ENCODE assay signal across 8 cellular contexts in the genomic region with DNA sequence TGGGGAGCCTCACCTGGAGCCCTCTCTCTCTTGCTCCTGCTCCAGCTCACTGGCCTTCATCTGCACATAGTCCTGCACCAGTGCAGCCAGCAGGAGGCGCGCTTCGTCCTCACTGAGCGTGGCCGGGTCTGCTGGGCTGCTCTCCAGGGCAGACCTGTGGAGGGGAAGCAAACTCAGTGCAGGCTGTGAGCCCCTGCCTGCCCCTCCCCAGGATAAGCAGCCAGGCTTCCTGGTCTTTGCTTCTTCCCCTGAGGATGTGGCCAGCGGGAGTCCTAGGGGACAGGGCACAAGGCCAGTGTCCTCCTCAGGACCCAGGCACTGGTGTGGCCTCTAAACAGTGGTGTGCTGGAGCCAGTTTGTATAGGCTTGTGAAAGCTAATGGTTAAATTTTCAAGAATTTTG. TPM values are rescaled to one million over a fixed set of nuclear protein-coding genes. Genes with fewer than 3 reads are reported as not detected.
A peak's percentile ranks its signal among the peaks of the same experiment; 100 is the strongest.
DNase-seq lines count a peak whose midpoint lies in the region; ATAC-seq, FAIRE-seq and TF ChIP-seq lines count a peak whose summit lies in the region.

No MANE protein-coding gene starts in this region.

- DNase-seq in cardiac muscle cell (ENCODE audit: low read depth in 1 of 2, low spot score in 1 of 2) (peak; percentile 33 to 68), Right ventricle myocardium inferior (ENCODE audit: missing footprints) (no peak), T-helper 17 cell (peak in 2 of 3 donors; percentile 22 to 24), bronchial epithelial cell (ENCODE audit: low read depth) (peak; percentile 14), osteocyte (ENCODE audit: extremely low spot score, unreplicated experiment) (no peak), esophagus muscularis mucosa (ENCODE audit: extremely low spot score) (no peak), lower leg skin (ENCODE audit: low spot score in 2 of 2) (no peak)

- no peak for FAIRE-seq in bronchial epithelial cell (lab: Jason Lieb, UNC)

- no peak for TF ChIP-seq POLR2A in esophagus muscularis mucosa (IDR thresholded peaks at IDR 0.05; ENCODE audit: low read depth)
- no peak for TF ChIP-seq POLR2A in lower leg skin (IDR thresholded peaks at IDR 0.05)

- H3K27ac Mint-ChIP-seq in T-helper 17 cell, result no peak overlapping the region
- H3K27ac Mint-ChIP-seq in osteocyte (ENCODE audit: unreplicated experiment), result no peak overlapping the region

- H3K4me3 ChIP-seq in cardiac muscle cell (no peak overlapping the region), bronchial epithelial cell (ENCODE audit: low read depth, low read length) (no peak overlapping the region), esophagus muscularis mucosa (no peak overlapping the region), lower leg skin (ENCODE audit: low read depth, poor library complexity, severe bottlenecking) (no peak overlapping the region)

- H3K36me3 Mint-ChIP-seq in T-helper 17 cell (ENCODE audit: low read depth), result peaks cover 3% of the 10 kb centered on the region
- H3K36me3 Mint-ChIP-seq in osteocyte (ENCODE audit: unreplicated experiment), result no peaks in the 10 kb centered on the region

- H3K36me3 ChIP-seq in cardiac muscle cell, result no peaks in the 10 kb centered on the region
- H3K36me3 ChIP-seq in bronchial epithelial cell (ENCODE audit: control insufficient read depth, insufficient read depth, low read length), result no peaks in the 10 kb centered on the region
- H3K36me3 ChIP-seq in esophagus muscularis mucosa, result no peaks in the 10 kb centered on the region

- H3K4me1 Mint-ChIP-seq in T-helper 17 cell (peaks cover 23% of the 10 kb centered on the region), osteocyte (ENCODE audit: unreplicated experiment) (peaks cover 13% of the 10 kb centered on the region)

- H3K27me3 ChIP-seq in cardiac muscle cell (peaks cover 89% of the 10 kb centered on the region), bronchial epithelial cell (ENCODE audit: control insufficient read depth, insufficient read depth, low read length) (peaks cover 36% of the 10 kb centered on the region), esophagus muscularis mucosa (peaks cover 0 to 76% (median 33%) of the 10 kb centered on the region in 4 donors)

- WGBS in esophagus muscularis mucosa, result 10% methylated on average over 4 of the region's 6 CpGs
- WGBS in lower leg skin, 2 donors, result 11 to 42% methylated on average over 1 to 6 of the region's 6 CpGs

- no peaks in the 10 kb centered on the region for H3K9me3 Mint-ChIP-seq in osteocyte (ENCODE audit: unreplicated experiment)

- intact Hi-C loops in Right ventricle myocardium inferior (cut with DNase I), result no loop called here
- intact Hi-C loops in esophagus muscularis mucosa (cut with DNase I), result no loop called here
- intact Hi-C loops in lower leg skin (cut with DNase I; ENCODE audit: low total_unique reads), result no loop called here

- TF ChIP-seq EP300 in esophagus muscularis mucosa (IDR thresholded peaks at IDR 0.05), result no peak

- H3K27me3 Mint-ChIP-seq in T-helper 17 cell (peaks cover 81% of the 10 kb centered on the region), osteocyte (ENCODE audit: unreplicated experiment) (peaks cover 44% of the 10 kb centered on the region)

- ATAC-seq in Right ventricle myocardium inferior, result no peak
- ATAC-seq in HG03342 (IDR thresholded peaks at IDR 0.05; ENCODE audit: unreplicated experiment), result peak; percentile 47
- peak; percentile 36 for ATAC-seq in T-helper 17 cell

- no peak overlapping the region for H3K27ac ChIP-seq in cardiac muscle cell
- no peak overlapping the region for H3K27ac ChIP-seq in esophagus muscularis mucosa (replicated peaks in 1 of 4)

- H3K9me3 ChIP-seq in cardiac muscle cell (ENCODE audit: low read depth) (no peaks in the 10 kb centered on the region), T-helper 17 cell (ENCODE audit: control insufficient read depth, low read length, poor library complexity, severe bottlenecking) (no peaks in the 10 kb centered on the region), esophagus muscularis mucosa (no peaks in the 10 kb centered on the region)

- H3K4me3 Mint-ChIP-seq in T-helper 17 cell, result no peak overlapping the region
- no peak overlapping the region for H3K4me3 Mint-ChIP-seq in osteocyte (ENCODE audit: unreplicated experiment)

- peak; percentile 63 for TF ChIP-seq CTCF in cardiac muscle cell (IDR thresholded peaks at IDR 0.05; ENCODE audit: low read depth, low read length)
- TF ChIP-seq CTCF in bronchial epithelial cell (IDR thresholded peaks at IDR 0.05; ENCODE audit: insufficient read depth, low read length, severe bottlenecking), result peak; percentile 78
- TF ChIP-seq CTCF in osteocyte (IDR thresholded peaks at IDR 0.05), result peak; percentile 36
- peak in 1 of 3 experiments; percentile 11 for TF ChIP-seq CTCF in esophagus muscularis mucosa (IDR thresholded peaks at IDR 0.05)
- TF ChIP-seq CTCF in lower leg skin (IDR thresholded peaks at IDR 0.05), result no peak

- peaks cover 6% of the 10 kb centered on the region for H3K4me1 ChIP-seq in cardiac muscle cell (ENCODE audit: low read depth)
- peaks cover 19 to 35% (median 31%) of the 10 kb centered on the region in 4 donors for H3K4me1 ChIP-seq in esophagus muscularis mucosa

RNA-seq across cellular contexts. Expression of a gene that starts 2.2 kb away (rescaled TPM):
- total RNA-seq in cardiac muscle cell (not detected in 2 replicates), Right ventricle myocardium inferior (not detected), T-helper 17 cell (not detected), bronchial epithelial cell (not detected in 2 replicates), osteocyte (not detected in 2 replicates), esophagus muscularis mucosa (not detected), lower leg skin (not detected)
- polyA plus RNA-seq in cardiac muscle cell, result 0.33 TPM in 1 of 2 replicates, not detected in the other

Comparison
In these comparisons a context has a peak if more than half of its experiments do, and no peak if none do; other contexts are left out.
1. DNase-seq: peak in cardiac muscle cell (2 of 2), T-helper 17 cell (2 of 3) and bronchial epithelial cell (single experiment); none in Right ventricle myocardium inferior (single experiment), osteocyte (single experiment), esophagus muscularis mucosa (single experiment) and lower leg skin (0 of 2).
2. CTCF ChIP-seq: peak in cardiac muscle cell (single experiment), bronchial epithelial cell (single experiment) and osteocyte (single experiment); none in lower leg skin (0 of 3).